In the genomic region with DNA sequence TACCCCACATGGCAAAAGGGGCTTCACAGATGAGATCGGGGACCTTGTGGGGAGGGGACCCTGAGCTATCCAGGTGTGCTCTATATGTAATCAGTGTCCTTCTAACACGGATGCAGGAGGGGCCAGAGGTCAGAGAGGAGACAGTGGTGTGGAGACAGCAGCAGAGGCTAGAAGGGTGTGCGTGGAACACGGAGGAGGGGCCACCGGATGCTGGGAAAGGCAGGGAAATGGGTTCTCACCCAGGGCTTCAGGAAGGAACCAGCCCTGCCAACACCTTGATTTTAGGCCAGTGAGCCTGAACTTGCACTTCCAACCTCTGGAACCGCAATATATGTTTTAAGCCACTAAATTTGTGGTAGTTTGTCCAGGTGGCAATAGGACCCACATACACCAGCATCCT, we compare ENCODE assay signal across 1 cellular context.
TF ChIP-seq lines count a peak whose summit lies in the region.

No MANE protein-coding gene starts in this region.

TF ChIP-seq in WTC11, 78 proteins besides CTCF, POLR2A, EP300 and RAD21 (continued from another document):
- TF ChIP-seq, protein P1, sequence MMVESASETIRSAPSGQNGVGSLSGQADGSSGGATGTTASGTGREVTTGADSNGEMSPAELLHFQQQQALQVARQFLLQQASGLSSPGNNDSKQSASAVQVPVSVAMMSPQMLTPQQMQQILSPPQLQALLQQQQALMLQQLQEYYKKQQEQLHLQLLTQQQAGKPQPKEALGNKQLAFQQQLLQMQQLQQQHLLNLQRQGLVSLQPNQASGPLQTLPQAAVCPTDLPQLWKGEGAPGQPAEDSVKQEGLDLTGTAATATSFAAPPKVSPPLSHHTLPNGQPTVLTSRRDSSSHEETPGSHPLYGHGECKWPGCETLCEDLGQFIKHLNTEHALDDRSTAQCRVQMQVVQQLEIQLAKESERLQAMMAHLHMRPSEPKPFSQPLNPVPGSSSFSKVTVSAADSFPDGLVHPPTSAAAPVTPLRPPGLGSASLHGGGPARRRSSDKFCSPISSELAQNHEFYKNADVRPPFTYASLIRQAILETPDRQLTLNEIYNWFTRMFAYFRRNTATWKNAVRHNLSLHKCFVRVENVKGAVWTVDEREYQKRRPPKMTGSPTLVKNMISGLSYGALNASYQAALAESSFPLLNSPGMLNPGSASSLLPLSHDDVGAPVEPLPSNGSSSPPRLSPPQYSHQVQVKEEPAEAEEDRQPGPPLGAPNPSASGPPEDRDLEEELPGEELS (CRISPR knock-in tag; IDR thresholded peaks at IDR 0.05): no peak
- TF ChIP-seq ZNF138 (CRISPR knock-in tag; conservative IDR thresholded peaks at IDR 0.05) (no peak), ZNF423 (CRISPR knock-in tag; IDR thresholded peaks at IDR 0.05) (no peak), TCF7 (CRISPR knock-in tag; IDR thresholded peaks at IDR 0.05; ENCODE audit: low read depth) (no peak), ZNF232 (CRISPR knock-in tag; IDR thresholded peaks at IDR 0.05) (no peak)
- TF ChIP-seq, protein P2, sequence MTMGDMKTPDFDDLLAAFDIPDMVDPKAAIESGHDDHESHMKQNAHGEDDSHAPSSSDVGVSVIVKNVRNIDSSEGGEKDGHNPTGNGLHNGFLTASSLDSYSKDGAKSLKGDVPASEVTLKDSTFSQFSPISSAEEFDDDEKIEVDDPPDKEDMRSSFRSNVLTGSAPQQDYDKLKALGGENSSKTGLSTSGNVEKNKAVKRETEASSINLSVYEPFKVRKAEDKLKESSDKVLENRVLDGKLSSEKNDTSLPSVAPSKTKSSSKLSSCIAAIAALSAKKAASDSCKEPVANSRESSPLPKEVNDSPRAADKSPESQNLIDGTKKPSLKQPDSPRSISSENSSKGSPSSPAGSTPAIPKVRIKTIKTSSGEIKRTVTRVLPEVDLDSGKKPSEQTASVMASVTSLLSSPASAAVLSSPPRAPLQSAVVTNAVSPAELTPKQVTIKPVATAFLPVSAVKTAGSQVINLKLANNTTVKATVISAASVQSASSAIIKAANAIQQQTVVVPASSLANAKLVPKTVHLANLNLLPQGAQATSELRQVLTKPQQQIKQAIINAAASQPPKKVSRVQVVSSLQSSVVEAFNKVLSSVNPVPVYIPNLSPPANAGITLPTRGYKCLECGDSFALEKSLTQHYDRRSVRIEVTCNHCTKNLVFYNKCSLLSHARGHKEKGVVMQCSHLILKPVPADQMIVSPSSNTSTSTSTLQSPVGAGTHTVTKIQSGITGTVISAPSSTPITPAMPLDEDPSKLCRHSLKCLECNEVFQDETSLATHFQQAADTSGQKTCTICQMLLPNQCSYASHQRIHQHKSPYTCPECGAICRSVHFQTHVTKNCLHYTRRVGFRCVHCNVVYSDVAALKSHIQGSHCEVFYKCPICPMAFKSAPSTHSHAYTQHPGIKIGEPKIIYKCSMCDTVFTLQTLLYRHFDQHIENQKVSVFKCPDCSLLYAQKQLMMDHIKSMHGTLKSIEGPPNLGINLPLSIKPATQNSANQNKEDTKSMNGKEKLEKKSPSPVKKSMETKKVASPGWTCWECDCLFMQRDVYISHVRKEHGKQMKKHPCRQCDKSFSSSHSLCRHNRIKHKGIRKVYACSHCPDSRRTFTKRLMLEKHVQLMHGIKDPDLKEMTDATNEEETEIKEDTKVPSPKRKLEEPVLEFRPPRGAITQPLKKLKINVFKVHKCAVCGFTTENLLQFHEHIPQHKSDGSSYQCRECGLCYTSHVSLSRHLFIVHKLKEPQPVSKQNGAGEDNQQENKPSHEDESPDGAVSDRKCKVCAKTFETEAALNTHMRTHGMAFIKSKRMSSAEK (CRISPR knock-in tag; IDR thresholded peaks at IDR 0.05; ENCODE audit: borderline replicate concordance): no peak
- TF ChIP-seq, protein P3, sequence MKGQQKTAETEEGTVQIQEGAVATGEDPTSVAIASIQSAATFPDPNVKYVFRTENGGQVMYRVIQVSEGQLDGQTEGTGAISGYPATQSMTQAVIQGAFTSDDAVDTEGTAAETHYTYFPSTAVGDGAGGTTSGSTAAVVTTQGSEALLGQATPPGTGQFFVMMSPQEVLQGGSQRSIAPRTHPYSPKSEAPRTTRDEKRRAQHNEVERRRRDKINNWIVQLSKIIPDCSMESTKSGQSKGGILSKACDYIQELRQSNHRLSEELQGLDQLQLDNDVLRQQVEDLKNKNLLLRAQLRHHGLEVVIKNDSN (CRISPR knock-in tag; IDR thresholded peaks at IDR 0.05): no peak
